In genomic region chr10:61964059-61964709, GRCh38 we compare ENCODE assay signal across 11 cellular contexts.
DNase-seq lines count a peak whose midpoint lies in the region; ATAC-seq and TF ChIP-seq lines count a peak whose summit lies in the region.
"Had no signal": no experiment of that assay in that cellular context is flagged by ENCODE, and none has a peak within 500 bp of the region (broad histone marks: within the 10 kb centered on the region; RNA-seq: fewer than 3 reads in every experiment).

No MANE protein-coding gene starts in this region.

- WGBS in thyroid gland, 2 donors, result 56 to 60% methylated on average over 3 of the region's 3 CpGs

- H3K4me3 Mint-ChIP-seq in activated T-cell treated with anti-CD3 and anti-CD28 coated beads, Interleukin-2, amount 50 U/mL, for 72 hours, result peak overlapping the region; percentile 57 to 79
- H3K4me3 Mint-ChIP-seq in stimulated activated naive CD8-positive, alpha-beta T cell treated with anti-CD3 and anti-CD28 coated beads, Interleukin-15, amount 100 ng/mL, for 72 hours, result peak overlapping the region in 1 of 2 donors; percentile 41

- no peaks in the 10 kb centered on the region for H3K9me2 ChIP-seq in OCI-LY7 (ENCODE audit: insufficient read depth, low read length)

- H3K9me3 ChIP-seq in OCI-LY7 (ENCODE audit: low read length) (no peaks in the 10 kb centered on the region), fibroblast of lung (ENCODE audit: control insufficient read depth, insufficient read depth, low read depth, low read length) (no peaks in the 10 kb centered on the region), thyroid gland (no peaks in the 10 kb centered on the region)
- H3K9me3 ChIP-seq: ovary had no signal

- H3K27me3 Mint-ChIP-seq in activated T-cell treated with anti-CD3 and anti-CD28 coated beads, Interleukin-2, amount 50 U/mL, for 72 hours (ENCODE audit: low read depth), result no peaks in the 10 kb centered on the region
- no peaks in the 10 kb centered on the region for H3K27me3 Mint-ChIP-seq in stimulated activated naive CD8-positive, alpha-beta T cell treated with anti-CD3 and anti-CD28 coated beads, Interleukin-15, amount 100 ng/mL, for 72 hours

- TF ChIP-seq POLR2A in thyroid gland (IDR thresholded peaks at IDR 0.05), result no peak

- BruUV-seq in OCI-LY7 (replicated peaks; lab: Mats Ljungman, UMichigan), result no TSS peak

- H3K4me2 ChIP-seq in OCI-LY7 (ENCODE audit: low read length) (peak overlapping the region; percentile 76), fibroblast of lung (ENCODE audit: extremely low read depth, insufficient read depth, low read length) (peak overlapping the region; percentile 62)

- H3K27ac Mint-ChIP-seq in activated T-cell treated with anti-CD3 and anti-CD28 coated beads, Interleukin-2, amount 50 U/mL, for 72 hours, result peak overlapping the region; percentile 97
- H3K27ac Mint-ChIP-seq in stimulated activated naive CD8-positive, alpha-beta T cell treated with anti-CD3 and anti-CD28 coated beads, Interleukin-15, amount 100 ng/mL, for 72 hours, result peak overlapping the region; percentile 72 to 78

- H3K36me3 ChIP-seq in OCI-LY7 (ENCODE audit: insufficient read depth, low read length) (peaks cover 45% of the 10 kb centered on the region), fibroblast of lung (ENCODE audit: control insufficient read depth, insufficient read depth, low read length) (peaks cover 4% of the 10 kb centered on the region), thyroid gland (no peaks in the 10 kb centered on the region)
- H3K36me3 ChIP-seq: ovary had no signal

- H3K4me1 ChIP-seq in OCI-LY7 (ENCODE audit: insufficient read depth, low read length, poor library complexity, severe bottlenecking), result peaks cover 98% of the 10 kb centered on the region
- H3K4me1 ChIP-seq in fibroblast of lung (ENCODE audit: control insufficient read depth, extremely low read depth, insufficient read depth, low read length), result peaks cover 5% of the 10 kb centered on the region
- no peaks in the 10 kb centered on the region for H3K4me1 ChIP-seq in thyroid gland

- peaks cover 19 to 54% of the 10 kb centered on the region in 2 donors for H3K36me3 Mint-ChIP-seq in activated T-cell treated with anti-CD3 and anti-CD28 coated beads, Interleukin-2, amount 50 U/mL, for 72 hours (ENCODE audit: insufficient read depth in 2 of 2)

- TF ChIP-seq CTCF in OCI-LY7 (conservative IDR thresholded peaks at IDR 0.05; ENCODE audit: low read length), result no peak
- TF ChIP-seq CTCF in fibroblast of lung (conservative IDR thresholded peaks at IDR 0.05 in 1 of 2, IDR thresholded peaks at IDR 0.05 in 1 of 2; ENCODE audit: low read depth in 1 of 2, low read length in 2 of 2), result no peak
- no peak for TF ChIP-seq CTCF in thyroid gland (IDR thresholded peaks at IDR 0.05)

- no peak overlapping the region; the same call in 1 of the 2 replicates for H2AFZ ChIP-seq in OCI-LY7 (ENCODE audit: low read length)
- H2AFZ ChIP-seq in fibroblast of lung (ENCODE audit: low read length), result no peak overlapping the region

- POLR2A ChIA-PET in OCI-LY7 (lab: Charles Lee), result interaction anchor here (0.6 to 12.2 kb wide), 15 partner anchors 8 to 211 kb away, joined by 3 to 284 read pairs (median 5); partner anchors contain the start of gene ARID5B

- H3K27ac ChIP-seq in OCI-LY7 (ENCODE audit: low read depth, low read length, poor library complexity, severe bottlenecking), result peak overlapping the region; percentile 97
- H3K27ac ChIP-seq in fibroblast of lung (ENCODE audit: insufficient read depth, low read length), result peak overlapping the region; percentile 43
- no peak overlapping the region for H3K27ac ChIP-seq in thyroid gland
- H3K27ac ChIP-seq: ovary had no signal

- H4K20me1 ChIP-seq in OCI-LY7 (ENCODE audit: insufficient read depth, low read length) (no peaks in the 10 kb centered on the region), fibroblast of lung (ENCODE audit: control insufficient read depth, extremely low read depth, insufficient read depth, low read length) (no peaks in the 10 kb centered on the region)

- no peak for ATAC-seq in activated T-cell treated with anti-CD3 and anti-CD28 coated beads, Interleukin-2, amount 50 U/mL, for 72 hours (replicated peaks in 1 of 2)
- no peak for ATAC-seq in stimulated activated naive CD8-positive, alpha-beta T cell treated with anti-CD3 and anti-CD28 coated beads, Interleukin-15, amount 100 ng/mL, for 72 hours

- H3K79me2 ChIP-seq in OCI-LY7 (ENCODE audit: insufficient read depth, low read depth, low read length) (peaks cover 73% of the 10 kb centered on the region; the same call in 1 of the 2 replicates), fibroblast of lung (ENCODE audit: control insufficient read depth, insufficient read depth, low read length) (peaks cover 23% of the 10 kb centered on the region)

- no peaks in the 10 kb centered on the region for H3K9me3 Mint-ChIP-seq in activated T-cell treated with anti-CD3 and anti-CD28 coated beads, Interleukin-2, amount 50 U/mL, for 72 hours
- no peaks in the 10 kb centered on the region for H3K9me3 Mint-ChIP-seq in stimulated activated naive CD8-positive, alpha-beta T cell treated with anti-CD3 and anti-CD28 coated beads, Interleukin-15, amount 100 ng/mL, for 72 hours

- CTCF ChIA-PET in OCI-LY7 (lab: Charles Lee; ENCODE audit: unreplicated experiment), result interaction anchor here (0.6 to 1.4 kb wide), 4 partner anchors 10 to 64 kb away, joined by 3 to 7 read pairs (median 4); no protein-coding TSS in a partner anchor

- H3K27me3 ChIP-seq in fibroblast of lung (ENCODE audit: control insufficient read depth, insufficient read depth, low read length) (no peaks in the 10 kb centered on the region), thyroid gland (no peaks in the 10 kb centered on the region)
- H3K27me3 ChIP-seq: ovary had no signal

- no peak for DNase-seq in activated T-cell treated with anti-CD3 and anti-CD28 coated beads, Interleukin-2, amount 50 U/mL, for 72 hours
- DNase-seq in activated T-cell treated with anti-CD3 and anti-CD28 coated beads, Interleukin-2, amount 50 U/mL, for 48 hours, result no peak
- DNase-seq in OCI-LY7 (ENCODE audit: low spot score) (no peak), fibroblast of lung (ENCODE audit: low read depth in 2 of 2) (peak in 1 of 2 donors; percentile 15), NCI-H2081 (lab: John Stamatoyannopoulos, UW) (no peak), thyroid gland (no peak), medulla oblongata (ENCODE audit: extremely low spot score) (no peak)
- no peak for DNase-seq in stimulated activated naive CD8-positive, alpha-beta T cell treated with anti-CD3 and anti-CD28 coated beads, Interleukin-15, amount 100 ng/mL, for 72 hours
- DNase-seq: NCI-H1092, ovary, SIG-M5 had no signal

- peaks cover 92% of the 10 kb centered on the region for H3K4me1 Mint-ChIP-seq in activated T-cell treated with anti-CD3 and anti-CD28 coated beads, Interleukin-2, amount 50 U/mL, for 72 hours (ENCODE audit: low read depth)
- H3K4me1 Mint-ChIP-seq in stimulated activated naive CD8-positive, alpha-beta T cell treated with anti-CD3 and anti-CD28 coated beads, Interleukin-15, amount 100 ng/mL, for 72 hours, result peaks cover 57% of the 10 kb centered on the region

- intact Hi-C loops in OCI-LY7 (cut with micrococcal nuclease; ENCODE audit: unreplicated experiment), result loop anchor here (5.0 to 10.0 kb wide), 3 partner anchors 143 to 1303 kb away; no protein-coding TSS in a partner anchor
- intact Hi-C loops in thyroid gland (cut with DNase I), result no loop called here

- no peak overlapping the region for H3K9ac ChIP-seq in fibroblast of lung (ENCODE audit: insufficient read depth, low read length)

- H3K4me3 ChIP-seq in OCI-LY7 (ENCODE audit: low read depth, low read length, poor library complexity, severe bottlenecking) (peak overlapping the region; percentile 32), fibroblast of lung (replicated peaks in 1 of 4; ENCODE audit: control extremely low read depth in 1 of 4, insufficient read depth in 1 of 4, low read depth in 3 of 4, low read length in 4 of 4) (no peak overlapping the region), thyroid gland (replicated peaks in 1 of 3) (no peak overlapping the region)
- H3K4me3 ChIP-seq: ovary had no signal

Comparison
In these comparisons a context has a peak if more than half of its experiments do, and no peak if none do; other contexts are left out.
1. H3K27ac ChIP-seq: peak in OCI-LY7 (single experiment) and fibroblast of lung (single experiment); none in thyroid gland (0 of 3).